ENCODE assay signal across 9 cellular contexts in genomic region chr18:74819433-74820059, GRCh38.
DNase-seq lines count a peak whose midpoint lies in the region; ATAC-seq, FAIRE-seq and TF ChIP-seq lines count a peak whose summit lies in the region.
"Had no signal": no experiment of that assay in that cellular context is flagged by ENCODE, and none has a peak within 500 bp of the region (broad histone marks: within the 10 kb centered on the region; RNA-seq: fewer than 3 reads in every experiment).

No MANE protein-coding gene starts in this region.

- H3K9me3 ChIP-seq in AG04450 (ENCODE audit: control insufficient read depth, insufficient read depth, low read length) (no peaks in the 10 kb centered on the region), body of pancreas (no peaks in the 10 kb centered on the region)

- 85 to 94% methylated on average over 7 of the region's 7 CpGs for WGBS in body of pancreas, 2 donors

- H3K4me3 ChIP-seq in AG04450 (ENCODE audit: low read depth, low read length): no peak overlapping the region
- no peak overlapping the region for H3K4me3 ChIP-seq in HL-60 (replicated peaks; ENCODE audit: insufficient read depth, low read length)
- no peak overlapping the region for H3K4me3 ChIP-seq in retinal pigment epithelial cell (ENCODE audit: low read length)
- H3K4me3 ChIP-seq in body of pancreas: no peak overlapping the region

- ATAC-seq in body of pancreas: no peak
- ATAC-seq in HG02970 (IDR thresholded peaks at IDR 0.05; ENCODE audit: low FRiP score, unreplicated experiment): no peak

- CTCF ChIA-PET in AG04450 (lab: Charles Lee): interaction anchor here (0.6 to 1.9 kb wide), 4 partner anchors 11 to 144 kb away, joined by 3 to 6 read pairs (median 4); no protein-coding TSS in a partner anchor

- H3K27me3 ChIP-seq in AG04450 (ENCODE audit: control insufficient read depth, insufficient read depth, low read length) (no peaks in the 10 kb centered on the region), HL-60 (ENCODE audit: insufficient read depth, poor library complexity, severe bottlenecking) (no peaks in the 10 kb centered on the region), body of pancreas (no peaks in the 10 kb centered on the region)

- POLR2A ChIA-PET in AG04450 (lab: Yijun Ruan, JAX): no interaction called here

- TF ChIP-seq CTCF in AG04450 (IDR thresholded peaks at IDR 0.05; ENCODE audit: low read depth, low read length): peak; percentile 43
- peak; percentile 79 for TF ChIP-seq CTCF in HL-60 (IDR thresholded peaks at IDR 0.05; ENCODE audit: insufficient read depth, low read length)
- peak; percentile 70 for TF ChIP-seq CTCF in chondrocyte (IDR thresholded peaks at IDR 0.05)
- TF ChIP-seq CTCF in retinal pigment epithelial cell (conservative IDR thresholded peaks at IDR 0.05; ENCODE audit: low read depth, low read length): peak; percentile 66
- TF ChIP-seq CTCF in body of pancreas (IDR thresholded peaks at IDR 0.05): peak in 1 of 7 experiments; percentile 4

- no peaks in the 10 kb centered on the region for H3K27me3 Mint-ChIP-seq in chondrocyte (ENCODE audit: low read depth)
- H3K27me3 Mint-ChIP-seq: central memory CD8-positive, alpha-beta T cell had no signal

- H3K4me1 Mint-ChIP-seq in chondrocyte (ENCODE audit: low read depth): peaks cover 11% of the 10 kb centered on the region
- H3K4me1 Mint-ChIP-seq: central memory CD8-positive, alpha-beta T cell had no signal

- no peak overlapping the region for H3K4me3 Mint-ChIP-seq in chondrocyte (ENCODE audit: unreplicated experiment)
- H3K4me3 Mint-ChIP-seq: central memory CD8-positive, alpha-beta T cell had no signal

- H3K27ac ChIP-seq in AG04450 (ENCODE audit: low read depth, low read length): no peak overlapping the region
- H3K27ac ChIP-seq in HL-60 (replicated peaks): no peak overlapping the region
- no peak overlapping the region for H3K27ac ChIP-seq in body of pancreas

- DNase-seq in AG04450 (ENCODE audit: low read depth, low spot score) (no peak), GM19239 (ENCODE audit: insufficient read length, low spot score) (no peak), HL-60 (ENCODE audit: low read depth in 1 of 2, low spot score in 1 of 2) (peak in 1 of 2 experiments; percentile 26), chondrocyte (ENCODE audit: low spot score) (no peak), retinal pigment epithelial cell (ENCODE audit: low read depth) (no peak), body of pancreas (no peak), cortex of kidney (lab: John Stamatoyannopoulos, UW) (no peak)

- intact Hi-C loops in body of pancreas (cut with DNase I): no loop called here

- peaks cover 10% of the 10 kb centered on the region for H3K36me3 Mint-ChIP-seq in chondrocyte (ENCODE audit: low read depth)

- H3K36me3 ChIP-seq in body of pancreas (replicated peaks in 1 of 2; ENCODE audit: insufficient read depth in 1 of 2, low read depth in 2 of 2): no peaks in the 10 kb centered on the region

- peak; percentile 40 for FAIRE-seq in GM19239 (lab: Jason Lieb, UNC)

- TF ChIP-seq POLR2A in body of pancreas (IDR thresholded peaks at IDR 0.05): no peak

- H3K27ac Mint-ChIP-seq in chondrocyte (ENCODE audit: unreplicated experiment): no peak overlapping the region

- H3K9me3 Mint-ChIP-seq in chondrocyte (ENCODE audit: low read depth): no peaks in the 10 kb centered on the region

- no peaks in the 10 kb centered on the region for H3K4me1 ChIP-seq in body of pancreas
